Comparison of ENCODE assay signal across 28 cellular contexts in genomic region chr12:49066120-49066519, GRCh38. TPM values are rescaled to one million over a fixed set of nuclear protein-coding genes. Genes with fewer than 3 reads are reported as not detected.
"Had no signal": no experiment of that assay in that cellular context is flagged by ENCODE, and none has a peak within 500 bp of the region (broad histone marks: within the 10 kb centered on the region; RNA-seq: fewer than 3 reads in every experiment).

No MANE protein-coding gene starts in this region.

- H3K9me3 Mint-ChIP-seq: activated CD4-positive, alpha-beta T cell treated with anti-CD3 and anti-CD28 coated beads, Interleukin-2, amount 10 ng/mL, durations not matched to agents 24 days and 14 days; activated T-cell treated with anti-CD3 and anti-CD28 coated beads, Interleukin-2, amount 50 U/mL, for 4 hours; activated T-helper 1 cell treated with anti-CD3 and anti-CD28 coated beads, Interleukin-12 subunit alpha, Interleukin-12 subunit beta, Interleukin-2, Interleukin-4 antibody, amounts not matched to agents 30 ng/mL and 10 ng/mL and 1 ng/mL, durations not matched to agents 14 hours and 24 hours and 36 hours had no signal

- H3K27me3 ChIP-seq: cardiac muscle cell, Peyer's patch had no signal

- H3K4me3 ChIP-seq: cardiac muscle cell, Peyer's patch had no signal

- H3K4me2 ChIP-seq: KMS-11 had no signal

- DNase-seq: activated CD4-positive, alpha-beta T cell treated with anti-CD3 and anti-CD28 coated beads, Interleukin-2, amount 10 ng/mL, durations not matched to agents 24 days and 14 days; activated CD4-positive, alpha-beta T cell treated with anti-CD3 and anti-CD28 coated beads, Interleukin-2, amount 50 U/mL, for 4 hours; activated CD8-positive, alpha-beta memory T cell treated with anti-CD3 and anti-CD28 coated beads, Interleukin-2, amount 50 U/mL, for 4 hours; activated gamma-delta T cell treated with Interleukin-2 at 50 U/mL for 16 hours; activated naive CD4-positive, alpha-beta T cell treated with anti-CD3 and anti-CD28 coated beads, Interleukin-2, amount 50 U/mL, for 16 hours; activated naive CD8-positive, alpha-beta T cell treated with anti-CD3 and anti-CD28 coated beads for 36 hours; activated T-cell treated with anti-CD3 and anti-CD28 coated beads for 4 hours; activated T-cell treated with anti-CD3 and anti-CD28 coated beads, Interleukin-2, amount 50 U/mL, for 4 hours; amniotic stem cell; aorta; NCI-H1092 treated with DMSO at 0.1 percent for 48 hours; NCI-H1417; NCI-H146; NCI-H187 treated with DMSO at 0.1 percent for 48 hours; NCI-H2081; NCI-H226; NCI-H446 treated with DMSO at 0.1 percent for 48 hours; NCI-H524; PC-3; Peyer's patch; RPMI8226; SIG-M5; SW 1271; T-helper 1 cell had no signal

- H3K36me3 ChIP-seq: cardiac muscle cell, Peyer's patch had no signal

- H3K27ac Mint-ChIP-seq: activated CD4-positive, alpha-beta T cell treated with anti-CD3 and anti-CD28 coated beads, Interleukin-2, amount 10 ng/mL, durations not matched to agents 24 days and 14 days; activated naive CD8-positive, alpha-beta T cell treated with anti-CD3 and anti-CD28 coated beads for 36 hours; activated T-helper 1 cell treated with anti-CD3 and anti-CD28 coated beads, Interleukin-12 subunit alpha, Interleukin-12 subunit beta, Interleukin-2, Interleukin-4 antibody, amounts not matched to agents 30 ng/mL and 10 ng/mL and 1 ng/mL, durations not matched to agents 14 hours and 24 hours and 36 hours had no signal

- ATAC-seq: activated T-cell treated with anti-CD3 and anti-CD28 coated beads, Interleukin-2, amount 50 U/mL, for 4 hours; PC-3; SK-N-SH treated with all-trans-retinoic acid at 6 μM for 48 hours had no signal

- H3K27ac ChIP-seq: cardiac muscle cell, KMS-11, Peyer's patch had no signal

- H3K9me3 ChIP-seq: Peyer's patch had no signal

- H3K27me3 Mint-ChIP-seq: activated CD4-positive, alpha-beta T cell treated with anti-CD3 and anti-CD28 coated beads, Interleukin-2, amount 10 ng/mL, durations not matched to agents 24 days and 14 days; activated naive CD8-positive, alpha-beta T cell treated with anti-CD3 and anti-CD28 coated beads for 36 hours had no signal

- H3K4me3 Mint-ChIP-seq: activated CD4-positive, alpha-beta T cell treated with anti-CD3 and anti-CD28 coated beads, Interleukin-2, amount 10 ng/mL, durations not matched to agents 24 days and 14 days; activated naive CD8-positive, alpha-beta T cell treated with anti-CD3 and anti-CD28 coated beads for 36 hours; activated T-cell treated with anti-CD3 and anti-CD28 coated beads, Interleukin-2, amount 50 U/mL, for 4 hours; activated T-helper 1 cell treated with anti-CD3 and anti-CD28 coated beads, Interleukin-12 subunit alpha, Interleukin-12 subunit beta, Interleukin-2, Interleukin-4 antibody, amounts not matched to agents 30 ng/mL and 10 ng/mL and 1 ng/mL, durations not matched to agents 14 hours and 24 hours and 36 hours had no signal

- H3K9ac ChIP-seq: KMS-11 had no signal

RNA-seq across cellular contexts. Expression of gene DHH, which starts 28.5 kb away (rescaled TPM):
- polyA plus RNA-seq: cardiac muscle cell had no signal
